1 cellular context compared by ENCODE assay signal in genomic region chrX:2498781-2499302, GRCh38.
TF ChIP-seq lines count a peak whose summit lies in the region.

No MANE protein-coding gene starts in this region.

TF ChIP-seq in HepG2, 621 proteins besides CTCF, POLR2A, EP300 and RAD21 (continued from another document):
- TF ChIP-seq SALL1 (CRISPR knock-in tag; IDR thresholded peaks at IDR 0.05) (peak; percentile 32; the same call in 1 of the 2 replicates), KDM5B (CRISPR knock-in tag; IDR thresholded peaks at IDR 0.05; ENCODE audit: borderline replicate concordance) (no peak), PAWR (CRISPR knock-in tag; IDR thresholded peaks at IDR 0.05; ENCODE audit: borderline replicate concordance) (no peak), SMARCE1 (IDR thresholded peaks at IDR 0.05; ENCODE audit: borderline replicate concordance) (no peak), CC2D1A (CRISPR knock-in tag; IDR thresholded peaks at IDR 0.05) (no peak), TRIM22 (IDR thresholded peaks at IDR 0.05) (no peak), ZNF740 (CRISPR knock-in tag; IDR thresholded peaks at IDR 0.05) (no peak), ATF1 (CRISPR knock-in tag; IDR thresholded peaks at IDR 0.05) (peak; percentile 58), GLMP (CRISPR knock-in tag; IDR thresholded peaks at IDR 0.05; ENCODE audit: borderline replicate concordance) (no peak), SRY (CRISPR knock-in tag; IDR thresholded peaks at IDR 0.05) (0 out of 2 replicates have a peak, but pooled peaks have one; percentile 14), KDM6A (CRISPR knock-in tag; IDR thresholded peaks at IDR 0.05; ENCODE audit: low read depth) (no peak), PCBP2 (optimal IDR thresholded peaks at IDR 0.05; ENCODE audit: low read depth, low read length, poor library complexity, severe bottlenecking) (no peak), ZNF331 (CRISPR knock-in tag; IDR thresholded peaks at IDR 0.05) (no peak), ZNF607 (CRISPR knock-in tag; IDR thresholded peaks at IDR 0.05; ENCODE audit: borderline replicate concordance) (no peak), FIP1L1 (IDR thresholded peaks at IDR 0.05; ENCODE audit: borderline replicate concordance, insufficient read depth, low read depth, low read length) (no peak), ZNF687 (CRISPR knock-in tag; IDR thresholded peaks at IDR 0.05) (peak; percentile 17; the same call in 1 of the 2 replicates), ZNF383 (CRISPR knock-in tag; IDR thresholded peaks at IDR 0.05; ENCODE audit: borderline replicate concordance) (no peak), ZNF3 (CRISPR knock-in tag; IDR thresholded peaks at IDR 0.05) (no peak), ATF7 (IDR thresholded peaks at IDR 0.05) (no peak), ATF7 (CRISPR knock-in tag; IDR thresholded peaks at IDR 0.05) (no peak), ZMAT5 (CRISPR knock-in tag; IDR thresholded peaks at IDR 0.05; ENCODE audit: borderline replicate concordance, low read depth) (no peak), CBX2 (IDR thresholded peaks at IDR 0.05; ENCODE audit: low read depth, low read length) (no peak), CBX2 (CRISPR knock-in tag; IDR thresholded peaks at IDR 0.05; ENCODE audit: low read depth) (no peak), MYPOP (CRISPR knock-in tag; IDR thresholded peaks at IDR 0.05) (no peak), HNRNPUL1 (IDR thresholded peaks at IDR 0.05; ENCODE audit: low read depth, low read length) (no peak), ARNTL (CRISPR knock-in tag; IDR thresholded peaks at IDR 0.05) (no peak), ZBTB44 (CRISPR knock-in tag; IDR thresholded peaks at IDR 0.05) (no peak), TCF12 (IDR thresholded peaks at IDR 0.05) (no peak), TCF12 (CRISPR knock-in tag; IDR thresholded peaks at IDR 0.05) (no peak), TMF1 (CRISPR knock-in tag; IDR thresholded peaks at IDR 0.05; ENCODE audit: low read depth) (no peak), PRPF4 (IDR thresholded peaks at IDR 0.05; ENCODE audit: low read depth, low read length, poor library complexity, severe bottlenecking) (no peak), NCOA1 (CRISPR knock-in tag; IDR thresholded peaks at IDR 0.05) (no peak), POLR2G (IDR thresholded peaks at IDR 0.05; ENCODE audit: low read depth, low read length) (no peak; the same call in 1 of the 2 replicates), ZNF543 (CRISPR knock-in tag; IDR thresholded peaks at IDR 0.05) (0 out of 2 replicates have a peak, but pooled peaks have one; percentile 43), JUNB (CRISPR knock-in tag; IDR thresholded peaks at IDR 0.05; ENCODE audit: borderline replicate concordance) (no peak), ZNF646 (CRISPR knock-in tag; IDR thresholded peaks at IDR 0.05) (no peak), MTF1 (CRISPR knock-in tag; IDR thresholded peaks at IDR 0.05) (no peak), CSRNP1 (CRISPR knock-in tag; IDR thresholded peaks at IDR 0.05) (no peak)
